2 cellular contexts compared by ENCODE assay signal in genomic region chr9:136204086-136204805, GRCh38.
TF ChIP-seq lines count a peak whose summit lies in the region.

No MANE protein-coding gene starts in this region.

TF ChIP-seq in Ishikawa, 13 proteins besides CTCF, POLR2A, EP300 and RAD21:
- peak; percentile 9; the same call in 1 of the 2 replicates for TF ChIP-seq REST (IDR thresholded peaks at IDR 0.05; ENCODE audit: low read depth)
- no peak for TF ChIP-seq YY1 (IDR thresholded peaks at IDR 0.05; ENCODE audit: low read depth)
- TF ChIP-seq NFIC (IDR thresholded peaks at IDR 0.05): 0 out of 2 replicates have a peak, but pooled peaks have one; percentile 6
TF ChIP-seq in Ishikawa: peak in this region for 2.

TF ChIP-seq in H1, 55 proteins besides CTCF, POLR2A, EP300 and RAD21:
- TF ChIP-seq POLR2AphosphoS5 (IDR thresholded peaks at IDR 0.05; ENCODE audit: low read depth, low read length): no peak
- peak; percentile 66 for TF ChIP-seq EZH2 (IDR thresholded peaks at IDR 0.05; ENCODE audit: low read depth, low read length, severe bottlenecking)
